In genomic region chr14:56460469-56460868, GRCh38 we compare ENCODE assay signal across 23 cellular contexts.
A peak's percentile ranks its signal among the peaks of the same experiment; 100 is the strongest.
DNase-seq lines count a peak whose midpoint lies in the region; FAIRE-seq and TF ChIP-seq lines count a peak whose summit lies in the region.
"Had no signal": no experiment of that assay in that cellular context is flagged by ENCODE, and none has a peak within 500 bp of the region (broad histone marks: within the 10 kb centered on the region; RNA-seq: fewer than 3 reads in every experiment).

No MANE protein-coding gene starts in this region.

- DNase-seq in kidney = no peak
- no peak for DNase-seq in NCI-H187 treated with DMSO at 0.1 percent for 48 hours (lab: John Stamatoyannopoulos, UW)
- no peak for DNase-seq in right atrium auricular region (ENCODE audit: low spot score)
- no peak for DNase-seq in endothelial cell (ENCODE audit: low spot score)
- DNase-seq in NCI-H526 (lab: John Stamatoyannopoulos, UW) = no peak
- DNase-seq: 8988T; AML-193; Caco-2; Calu3; CD4-positive, alpha-beta T cell; CD8-positive, alpha-beta T cell; DMS79 treated with DMSO at 0.1 percent for 48 hours; GDM1 had no signal

- H3K27me3 Mint-ChIP-seq in endothelial cell (ENCODE audit: unreplicated experiment) = no peaks in the 10 kb centered on the region

- no peak overlapping the region for H3K27ac ChIP-seq in kidney (ENCODE audit: low read depth in 2 of 2, low read length in 2 of 2)
- H3K27ac ChIP-seq in right atrium auricular region = no peak overlapping the region
- H3K27ac ChIP-seq: A549; BLaER1 treated with 17β-estradiol and CSF1 and Interleukin-3, amounts not matched to agents 10 nM and 100 nM; C4-2B had no signal

- peak; percentile 84 for FAIRE-seq in G401.6 (lab: Jason Lieb, UNC)
- peak; percentile 31 for FAIRE-seq in TTC549 (lab: Jason Lieb, UNC)
- peak; percentile 17 for FAIRE-seq in kidney (lab: Jason Lieb, UNC)
- FAIRE-seq: A549, D721Med, GM12878, GM12892, GM18507 had no signal

- intact Hi-C loops in kidney (cut with DNase I) = no loop called here

- no peaks in the 10 kb centered on the region for H3K9me3 Mint-ChIP-seq in endothelial cell (ENCODE audit: unreplicated experiment)
- H3K9me3 Mint-ChIP-seq: CD4-positive, alpha-beta T cell; CD8-positive, alpha-beta T cell had no signal

- TF ChIP-seq CTCF in kidney (IDR thresholded peaks at IDR 0.05; ENCODE audit: borderline replicate concordance, extremely low read depth, insufficient read depth) = no peak
- TF ChIP-seq CTCF in right atrium auricular region (IDR thresholded peaks at IDR 0.05) = no peak
- TF ChIP-seq CTCF in endothelial cell (IDR thresholded peaks at IDR 0.05; ENCODE audit: unreplicated experiment) = no peak

- H3K9me3 ChIP-seq in kidney (ENCODE audit: control insufficient read depth in 1 of 2, low read length in 2 of 2) (no peaks in the 10 kb centered on the region), right atrium auricular region (no peaks in the 10 kb centered on the region)
- H3K9me3 ChIP-seq: Caco-2 had no signal

- H3K4me3 ChIP-seq in kidney (ENCODE audit: low read length in 2 of 2) (no peak overlapping the region), right atrium auricular region (no peak overlapping the region)
- H3K4me3 ChIP-seq: A549; BLaER1 treated with 17β-estradiol and CSF1 and Interleukin-3, amounts not matched to agents 10 nM and 100 nM; GM12878 had no signal

- no peak overlapping the region for H3K4me3 Mint-ChIP-seq in endothelial cell (ENCODE audit: unreplicated experiment)
- H3K4me3 Mint-ChIP-seq: B cell; CD4-positive, alpha-beta T cell; CD8-positive, alpha-beta T cell had no signal

- H3K36me3 ChIP-seq in kidney (ENCODE audit: control insufficient read depth in 1 of 2, insufficient read depth in 2 of 2, low read length in 2 of 2) (no peaks in the 10 kb centered on the region), right atrium auricular region (no peaks in the 10 kb centered on the region)
- H3K36me3 ChIP-seq: BLaER1 treated with 17β-estradiol and CSF1 and Interleukin-3, amounts not matched to agents 10 nM and 100 nM had no signal

- no peaks in the 10 kb centered on the region for H3K27me3 ChIP-seq in right atrium auricular region
- H3K27me3 ChIP-seq: BLaER1 treated with 17β-estradiol and CSF1 and Interleukin-3, amounts not matched to agents 10 nM and 100 nM had no signal

- H3K9ac ChIP-seq in kidney (ENCODE audit: low read length in 2 of 2) = no peak overlapping the region
- H3K9ac ChIP-seq: BLaER1 treated with 17β-estradiol and CSF1 and Interleukin-3, amounts not matched to agents 10 nM and 100 nM had no signal

- H3K36me3 Mint-ChIP-seq in endothelial cell (ENCODE audit: low read depth, unreplicated experiment) = no peaks in the 10 kb centered on the region
- H3K36me3 Mint-ChIP-seq: CD8-positive, alpha-beta T cell had no signal

- H3K4me1 ChIP-seq in kidney (ENCODE audit: control insufficient read depth in 1 of 2, insufficient read depth in 1 of 2, low read depth in 1 of 2, low read length in 2 of 2) = no peaks in the 10 kb centered on the region
- no peaks in the 10 kb centered on the region for H3K4me1 ChIP-seq in right atrium auricular region
- H3K4me1 ChIP-seq: A549; BLaER1 treated with 17β-estradiol and CSF1 and Interleukin-3, amounts not matched to agents 10 nM and 100 nM; Caco-2 had no signal

- H3K4me1 Mint-ChIP-seq in endothelial cell (ENCODE audit: unreplicated experiment) = peaks cover 4% of the 10 kb centered on the region
- H3K4me1 Mint-ChIP-seq: B cell had no signal

- no peak overlapping the region for H3K27ac Mint-ChIP-seq in endothelial cell (ENCODE audit: unreplicated experiment)
- H3K27ac Mint-ChIP-seq: B cell; CD4-positive, alpha-beta T cell; CD8-positive, alpha-beta T cell had no signal
